ENCODE assay signal across 8 cellular contexts in genomic region chr18:22930089-22930713, GRCh38. TPM values are rescaled to one million over a fixed set of nuclear protein-coding genes. Genes with fewer than 3 reads are reported as not detected.
DNase-seq lines count a peak whose midpoint lies in the region; ATAC-seq lines count a peak whose summit lies in the region.

No MANE protein-coding gene starts in this region.

- POLR2A ChIA-PET in activated CD4-positive, alpha-beta T cell treated with anti-CD3 and anti-CD28 coated beads, Interleukin-2, amount 10 ng/mL, durations not matched to agents 7 days and 5 days (lab: Charles Lee) = no interaction called here

- H3K9me3 Mint-ChIP-seq in activated CD4-positive, alpha-beta T cell treated with anti-CD3 and anti-CD28 coated beads, Interleukin-2, amount 10 ng/mL, durations not matched to agents 7 days and 5 days = no peaks in the 10 kb centered on the region

- H3K36me3 Mint-ChIP-seq in activated CD4-positive, alpha-beta T cell treated with anti-CD3 and anti-CD28 coated beads, Interleukin-2, amount 10 ng/mL, durations not matched to agents 7 days and 5 days (ENCODE audit: low read depth) = peaks cover 7% of the 10 kb centered on the region

- H3K27me3 Mint-ChIP-seq in activated CD4-positive, alpha-beta T cell treated with anti-CD3 and anti-CD28 coated beads, Interleukin-2, amount 10 ng/mL, durations not matched to agents 7 days and 5 days = peaks cover 5% of the 10 kb centered on the region

- peak; percentile 51 for ATAC-seq in HG03159 (IDR thresholded peaks at IDR 0.05; ENCODE audit: unreplicated experiment)

- no peak overlapping the region for H3K4me3 Mint-ChIP-seq in activated CD4-positive, alpha-beta T cell treated with anti-CD3 and anti-CD28 coated beads, Interleukin-2, amount 10 ng/mL, durations not matched to agents 7 days and 5 days

- H3K4me1 Mint-ChIP-seq in activated CD4-positive, alpha-beta T cell treated with anti-CD3 and anti-CD28 coated beads, Interleukin-2, amount 10 ng/mL, durations not matched to agents 7 days and 5 days = peaks cover 19% of the 10 kb centered on the region

- no peak overlapping the region for H3K27ac Mint-ChIP-seq in activated CD4-positive, alpha-beta T cell treated with anti-CD3 and anti-CD28 coated beads, Interleukin-2, amount 10 ng/mL, durations not matched to agents 7 days and 5 days

- CTCF ChIA-PET in activated CD4-positive, alpha-beta T cell treated with anti-CD3 and anti-CD28 coated beads, Interleukin-2, amount 10 ng/mL, durations not matched to agents 7 days and 5 days (lab: Charles Lee) = interaction anchor here (0.7 to 1.4 kb wide), 4 partner anchors 28 to 1440 kb away, joined by 3 to 4 read pairs (median 3); no protein-coding TSS in a partner anchor

- peak; percentile 45 for DNase-seq in NCI-H510A treated with DMSO at 0.1 percent for 48 hours (lab: John Stamatoyannopoulos, UW)
- no peak for DNase-seq in NCI-H510A (lab: John Stamatoyannopoulos, UW)
- peak; percentile 64 for DNase-seq in NCI-H345 (lab: John Stamatoyannopoulos, UW)
- peak; percentile 89 for DNase-seq in activated CD4-positive, alpha-beta T cell treated with anti-CD3 and anti-CD28 coated beads, Interleukin-2, amount 10 ng/mL, durations not matched to agents 7 days and 5 days
- DNase-seq in dermis blood vessel endothelial cell = peak; percentile 85
- DNase-seq in lung microvascular endothelial cell (ENCODE audit: low read depth in 2 of 2) = peak; percentile 74 to 84
- peak; percentile 43 for DNase-seq in stimulated activated CD8-positive, alpha-beta memory T cell treated with anti-CD3 and anti-CD28 coated beads, Interleukin-15, amount 100 ng/mL, for 24 hours (ENCODE audit: low read depth)

RNA-seq across cellular contexts. Expression of gene RBBP8, which starts 2.9 kb away (rescaled TPM):
- 10 to 100 TPM; 63.3 to 66.2 TPM for total RNA-seq in activated CD4-positive, alpha-beta T cell treated with anti-CD3 and anti-CD28 coated beads, Interleukin-2, amount 10 ng/mL, durations not matched to agents 7 days and 5 days
- 19.9 and 21.4 TPM in 2 replicates for total RNA-seq in dermis blood vessel endothelial cell
- total RNA-seq in lung microvascular endothelial cell = 11.3 and 13.5 TPM in 2 replicates
